ENCODE assay signal across 9 cellular contexts in the genomic region with DNA sequence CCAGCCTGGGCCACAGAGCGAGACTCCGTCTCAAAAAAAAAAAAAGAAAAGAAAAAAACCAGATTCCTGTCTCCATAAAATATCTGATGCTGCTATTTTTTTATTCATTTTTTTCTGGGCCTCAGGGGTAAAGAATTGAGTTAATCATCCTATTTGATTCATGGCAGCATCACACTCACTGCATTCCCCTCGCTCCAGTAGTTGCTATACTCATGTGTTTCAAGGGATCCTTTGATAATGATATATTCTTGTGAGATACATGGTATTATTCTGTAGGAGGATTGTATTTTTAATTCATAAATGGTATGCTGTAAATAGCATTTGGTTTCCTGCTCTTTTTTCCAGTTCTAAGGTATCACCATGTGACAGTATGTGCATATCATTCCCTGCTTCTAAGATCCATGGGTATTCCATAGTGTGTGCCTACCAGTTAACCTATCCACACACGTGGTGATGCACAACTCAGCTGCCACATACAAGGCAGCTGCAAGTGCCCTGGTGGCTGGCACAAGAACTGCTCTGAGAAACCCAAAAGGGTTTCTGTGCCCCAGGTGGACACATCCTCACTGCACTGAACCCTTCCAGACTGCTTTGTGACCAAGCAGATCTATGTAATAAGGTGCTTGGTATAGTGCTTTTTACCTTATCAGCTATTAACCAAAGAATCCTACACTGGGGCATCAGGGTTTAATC.
DNase-seq lines count a peak whose midpoint lies in the region; ATAC-seq and TF ChIP-seq lines count a peak whose summit lies in the region.
"Had no signal": no experiment of that assay in that cellular context is flagged by ENCODE, and none has a peak within 500 bp of the region (broad histone marks: within the 10 kb centered on the region; RNA-seq: fewer than 3 reads in every experiment).

No MANE protein-coding gene starts in this region.

- H3K4me1 ChIP-seq in Peyer's patch (peaks cover 0 to 3% (median 0%) of the 10 kb centered on the region in 4 donors), spleen (peaks cover 0 to 50% (median 7%) of the 10 kb centered on the region in 6 donors)

- intact Hi-C loops in spleen (cut with DNase I; ENCODE audit: low total_unique reads): no loop called here

- H3K36me3 ChIP-seq in Peyer's patch (no peaks in the 10 kb centered on the region), spleen (no peaks in the 10 kb centered on the region)
- H3K36me3 ChIP-seq: BLaER1 had no signal

- DNase-seq in SIG-M5 treated with dmso at 0.1 percent for 504 hours (lab: John Stamatoyannopoulos, UW; ENCODE audit: unreplicated experiment) (peak; percentile 6), SIG-M5 (lab: John Stamatoyannopoulos, UW) (no peak), Peyer's patch (no peak), fibroblast of peridontal ligament (ENCODE audit: extremely low read depth) (peak; percentile 14), spleen (no peak), DMS79 treated with DMSO at 0.1 percent for 48 hours (lab: John Stamatoyannopoulos, UW) (no peak)

- H3K27ac ChIP-seq in Peyer's patch (no peak overlapping the region), spleen (no peak overlapping the region)
- H3K27ac ChIP-seq: BLaER1 had no signal

- ATAC-seq in GM21717 (IDR thresholded peaks at IDR 0.05; ENCODE audit: unreplicated experiment) (no peak), GM19328 (IDR thresholded peaks at IDR 0.05; ENCODE audit: unreplicated experiment) (no peak)

- TF ChIP-seq CTCF in Peyer's patch (IDR thresholded peaks at IDR 0.05): peak in 4 of 6 experiments; percentile 34 to 56 (median 41)
- peak in 7 of 11 experiments; percentile 9 to 50 (median 37) for TF ChIP-seq CTCF in spleen (IDR thresholded peaks at IDR 0.05 in 8 of 11, conservative IDR thresholded peaks at IDR 0.05 in 3 of 11)

- H3K4me3 ChIP-seq in Peyer's patch: no peak overlapping the region
- no peak overlapping the region for H3K4me3 ChIP-seq in spleen
- H3K4me3 ChIP-seq: BLaER1 had no signal

- 83 to 92% (median 89%) methylated on average over 4 of the region's 4 CpGs for WGBS in spleen, 5 donors

- H3K9me3 ChIP-seq in Peyer's patch (no peaks in the 10 kb centered on the region), spleen (peaks cover 0 to 12% (median 7%) of the 10 kb centered on the region in 8 donors)

- TF ChIP-seq POLR2A in Peyer's patch (IDR thresholded peaks at IDR 0.05) (no peak), spleen (IDR thresholded peaks at IDR 0.05) (no peak)

- H3K27me3 ChIP-seq in Peyer's patch (no peaks in the 10 kb centered on the region), spleen (replicated peaks in 1 of 7) (no peaks in the 10 kb centered on the region)
- H3K27me3 ChIP-seq: BLaER1 had no signal

Comparison
In these comparisons a context has a peak if more than half of its experiments do, and no peak if none do; other contexts are left out.
1. DNase-seq: peak in SIG-M5 treated with dmso at 0.1 percent for 504 hours (single experiment) and fibroblast of peridontal ligament (single experiment); none in SIG-M5 (single experiment), Peyer's patch (0 of 3), spleen (single experiment) and DMS79 treated with DMSO at 0.1 percent for 48 hours (single experiment).